Comparison of ENCODE assay signal across 1 cellular context in the genomic region with DNA sequence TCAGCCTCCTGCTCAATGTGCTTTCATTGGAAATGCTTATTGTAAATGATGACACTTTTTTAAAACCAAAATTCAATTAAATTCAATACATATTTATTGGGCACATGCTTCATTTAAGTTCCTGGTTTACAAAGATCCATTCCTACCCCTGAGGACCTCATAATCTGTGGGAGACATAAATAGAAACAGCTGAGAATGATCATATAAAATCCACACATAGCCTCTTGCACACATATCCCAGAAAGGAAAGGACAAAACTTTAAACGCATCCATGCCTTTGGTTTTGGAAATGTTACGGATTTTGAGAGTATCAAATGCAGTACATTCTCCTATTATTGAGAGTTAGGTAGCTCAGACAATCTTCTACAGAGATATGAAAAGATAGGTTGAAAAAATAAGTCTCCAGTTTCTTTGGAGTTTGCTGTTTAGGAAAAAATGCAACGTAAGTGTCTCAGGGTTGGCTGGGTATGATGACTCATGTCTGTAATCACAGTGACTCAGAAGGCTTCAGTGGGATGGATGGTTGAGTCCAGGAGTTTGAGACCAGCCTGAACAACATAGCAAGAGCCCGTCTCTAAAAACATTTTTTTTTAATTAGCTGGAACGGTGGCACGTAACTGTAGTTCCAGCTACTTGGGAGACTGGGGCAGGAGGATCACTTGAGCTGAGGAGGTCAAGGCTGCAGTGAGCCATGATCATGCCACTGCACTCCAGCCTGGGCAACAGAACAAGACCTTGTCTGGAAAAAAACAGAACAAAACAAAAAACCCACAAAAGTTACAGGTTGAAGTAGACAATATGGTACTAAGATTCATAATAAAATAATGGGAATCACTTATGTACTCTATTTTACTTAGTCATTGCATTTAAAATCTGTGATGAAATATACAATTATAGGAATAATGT.
A peak's percentile ranks its signal among the peaks of the same experiment; 100 is the strongest.
TF ChIP-seq lines count a peak whose summit lies in the region.

No MANE protein-coding gene starts in this region.

TF ChIP-seq in K562, 482 proteins besides CTCF, POLR2A, EP300 and RAD21 (continues in another document):
- TF ChIP-seq ZNF41 (CRISPR knock-in tag; conservative IDR thresholded peaks at IDR 0.05) (no peak), ZBTB7A (IDR thresholded peaks at IDR 0.05; ENCODE audit: borderline replicate concordance, control insufficient read depth, low read depth, low read length) (no peak), TCF3 (CRISPR knock-in tag; IDR thresholded peaks at IDR 0.05) (0 out of 2 replicates have a peak, but pooled peaks have one; percentile 18), NR2C2 (CRISPR knock-in tag; IDR thresholded peaks at IDR 0.05) (no peak), NR2C2 (tag; IDR thresholded peaks at IDR 0.05) (peak; percentile 30; the same call in 1 of the 2 replicates), JUND (IDR thresholded peaks at IDR 0.05; ENCODE audit: borderline replicate concordance, low read depth, low read length) (peak; percentile 99), JUND (tag; IDR thresholded peaks at IDR 0.05; ENCODE audit: borderline replicate concordance, low read depth, low read length) (peak; percentile 99), NBN (IDR thresholded peaks at IDR 0.05; ENCODE audit: low read depth) (peak; percentile 61), SMAD4 (CRISPR knock-in tag; conservative IDR thresholded peaks at IDR 0.05) (0 out of 2 replicates have a peak, but pooled peaks have one; percentile 66), LEF1 (IDR thresholded peaks at IDR 0.05) (peak; percentile 73), KHSRP (IDR thresholded peaks at IDR 0.05) (no peak), MAFG (tag; conservative IDR thresholded peaks at IDR 0.05) (peak; percentile 95), ZNF384 (IDR thresholded peaks at IDR 0.05; ENCODE audit: low read depth, low read length) (0 out of 2 replicates have a peak, but pooled peaks have one; percentile 23), IRF2 (CRISPR knock-in tag; IDR thresholded peaks at IDR 0.05) (no peak), ZNF507 (tag; conservative IDR thresholded peaks at IDR 0.05) (no peak), SMARCC2 (IDR thresholded peaks at IDR 0.05; ENCODE audit: low read depth) (peak; percentile 90), HCFC1 (IDR thresholded peaks at IDR 0.05; ENCODE audit: low read depth, low read length) (no peak), SMARCE1 (IDR thresholded peaks at IDR 0.05) (peak; percentile 96), RBM14 (IDR thresholded peaks at IDR 0.05; ENCODE audit: borderline replicate concordance, insufficient read depth, low read depth, low read length) (no peak), NRF1 (conservative IDR thresholded peaks at IDR 0.05 in 1 of 2, IDR thresholded peaks at IDR 0.05 in 1 of 2) (peak in 1 of 2 experiments; percentile 19; a peak in 1 of 4 replicates), ZNF263 (CRISPR knock-in tag; IDR thresholded peaks at IDR 0.05; ENCODE audit: borderline replicate concordance) (no peak), HDAC2 (IDR thresholded peaks at IDR 0.05) (peak; percentile 81), CEBPB (tag; IDR thresholded peaks at IDR 0.05) (no peak), ZNF316 (IDR thresholded peaks at IDR 0.05) (peak; percentile 99), POLR2B (IDR thresholded peaks at IDR 0.05; ENCODE audit: low read depth, partially characterized antibody) (peak; percentile 19), ZNF274 (IDR thresholded peaks at IDR 0.05; ENCODE audit: borderline replicate concordance, low read depth, low read length) (no peak), SMAD3 (CRISPR knock-in tag; conservative IDR thresholded peaks at IDR 0.05) (no peak), FOXK2 (conservative IDR thresholded peaks at IDR 0.05 in 1 of 2, IDR thresholded peaks at IDR 0.05 in 1 of 2; ENCODE audit: low read depth in 2 of 2) (peak in 1 of 2 experiments; percentile 41; a peak in 2 of 4 replicates), DPF2 (IDR thresholded peaks at IDR 0.05) (peak; percentile 96), KDM1A (IDR thresholded peaks at IDR 0.05) (peak; percentile 18 to 37; a peak in 2 of 4 replicates), ETV1 (tag; conservative IDR thresholded peaks at IDR 0.05; ENCODE audit: low read depth) (no peak), TEAD4 (IDR thresholded peaks at IDR 0.05; ENCODE audit: low read length) (peak; percentile 30; the same call in 1 of the 2 replicates), TEAD4 (CRISPR knock-in tag; IDR thresholded peaks at IDR 0.05; ENCODE audit: borderline replicate concordance) (no peak), JUNB (CRISPR knock-in tag; conservative IDR thresholded peaks at IDR 0.05) (peak; percentile 95), ATF7 (IDR thresholded peaks at IDR 0.05) (peak; percentile 86), NFE2 (IDR thresholded peaks at IDR 0.05; ENCODE audit: low read depth) (peak; percentile 91), NEUROD1 (IDR thresholded peaks at IDR 0.05; ENCODE audit: borderline replicate concordance, low read depth, low read length, partially characterized antibody) (peak; percentile 43), SMARCA4 (IDR thresholded peaks at IDR 0.05) (peak; percentile 96), EP400 (IDR thresholded peaks at IDR 0.05) (peak; percentile 48; the same call in 1 of the 2 replicates), MEF2A (IDR thresholded peaks at IDR 0.05; ENCODE audit: control insufficient read depth, low read depth, low read length) (0 out of 2 replicates have a peak, but pooled peaks have one; percentile 39), MXI1 (IDR thresholded peaks at IDR 0.05; ENCODE audit: low read depth, low read length) (no peak), SAP30 (IDR thresholded peaks at IDR 0.05; ENCODE audit: borderline replicate concordance, insufficient read depth, low read depth, low read length, poor library complexity, severe bottlenecking) (no peak), FOS (IDR thresholded peaks at IDR 0.05; ENCODE audit: extremely low read depth, insufficient read length) (peak; percentile 78), RAD51 (IDR thresholded peaks at IDR 0.05; ENCODE audit: borderline replicate concordance, low read depth) (no peak), TRIM24 (IDR thresholded peaks at IDR 0.05) (peak; percentile 28 to 44; a peak in 1 of 4 replicates), FOSL1 (tag; conservative IDR thresholded peaks at IDR 0.05) (peak; percentile 99), JUN (IDR thresholded peaks at IDR 0.05; ENCODE audit: borderline replicate concordance, low read depth, low read length) (peak; percentile 97), JUN (CRISPR knock-in tag; IDR thresholded peaks at IDR 0.05; ENCODE audit: borderline replicate concordance) (no peak), SIN3A (IDR thresholded peaks at IDR 0.05; ENCODE audit: borderline replicate concordance in 2 of 2, control insufficient read depth in 1 of 2, low read depth in 2 of 2, low read length in 2 of 2) (no peak)
- TF ChIP-seq, protein P1, sequence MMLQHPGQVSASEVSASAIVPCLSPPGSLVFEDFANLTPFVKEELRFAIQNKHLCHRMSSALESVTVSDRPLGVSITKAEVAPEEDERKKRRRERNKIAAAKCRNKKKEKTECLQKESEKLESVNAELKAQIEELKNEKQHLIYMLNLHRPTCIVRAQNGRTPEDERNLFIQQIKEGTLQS (IDR thresholded peaks at IDR 0.05), result peak; percentile 99
- TF ChIP-seq, protein P1 (CRISPR knock-in tag; conservative IDR thresholded peaks at IDR 0.05), result peak; percentile 19; the same call in 1 of the 2 replicates
- TF ChIP-seq, protein P2, sequence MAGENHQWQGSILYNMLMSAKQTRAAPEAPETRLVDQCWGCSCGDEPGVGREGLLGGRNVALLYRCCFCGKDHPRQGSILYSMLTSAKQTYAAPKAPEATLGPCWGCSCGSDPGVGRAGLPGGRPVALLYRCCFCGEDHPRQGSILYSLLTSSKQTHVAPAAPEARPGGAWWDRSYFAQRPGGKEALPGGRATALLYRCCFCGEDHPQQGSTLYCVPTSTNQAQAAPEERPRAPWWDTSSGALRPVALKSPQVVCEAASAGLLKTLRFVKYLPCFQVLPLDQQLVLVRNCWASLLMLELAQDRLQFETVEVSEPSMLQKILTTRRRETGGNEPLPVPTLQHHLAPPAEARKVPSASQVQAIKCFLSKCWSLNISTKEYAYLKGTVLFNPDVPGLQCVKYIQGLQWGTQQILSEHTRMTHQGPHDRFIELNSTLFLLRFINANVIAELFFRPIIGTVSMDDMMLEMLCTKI (IDR thresholded peaks at IDR 0.05; ENCODE audit: partially characterized antibody), result no peak
- TF ChIP-seq, protein P3, sequence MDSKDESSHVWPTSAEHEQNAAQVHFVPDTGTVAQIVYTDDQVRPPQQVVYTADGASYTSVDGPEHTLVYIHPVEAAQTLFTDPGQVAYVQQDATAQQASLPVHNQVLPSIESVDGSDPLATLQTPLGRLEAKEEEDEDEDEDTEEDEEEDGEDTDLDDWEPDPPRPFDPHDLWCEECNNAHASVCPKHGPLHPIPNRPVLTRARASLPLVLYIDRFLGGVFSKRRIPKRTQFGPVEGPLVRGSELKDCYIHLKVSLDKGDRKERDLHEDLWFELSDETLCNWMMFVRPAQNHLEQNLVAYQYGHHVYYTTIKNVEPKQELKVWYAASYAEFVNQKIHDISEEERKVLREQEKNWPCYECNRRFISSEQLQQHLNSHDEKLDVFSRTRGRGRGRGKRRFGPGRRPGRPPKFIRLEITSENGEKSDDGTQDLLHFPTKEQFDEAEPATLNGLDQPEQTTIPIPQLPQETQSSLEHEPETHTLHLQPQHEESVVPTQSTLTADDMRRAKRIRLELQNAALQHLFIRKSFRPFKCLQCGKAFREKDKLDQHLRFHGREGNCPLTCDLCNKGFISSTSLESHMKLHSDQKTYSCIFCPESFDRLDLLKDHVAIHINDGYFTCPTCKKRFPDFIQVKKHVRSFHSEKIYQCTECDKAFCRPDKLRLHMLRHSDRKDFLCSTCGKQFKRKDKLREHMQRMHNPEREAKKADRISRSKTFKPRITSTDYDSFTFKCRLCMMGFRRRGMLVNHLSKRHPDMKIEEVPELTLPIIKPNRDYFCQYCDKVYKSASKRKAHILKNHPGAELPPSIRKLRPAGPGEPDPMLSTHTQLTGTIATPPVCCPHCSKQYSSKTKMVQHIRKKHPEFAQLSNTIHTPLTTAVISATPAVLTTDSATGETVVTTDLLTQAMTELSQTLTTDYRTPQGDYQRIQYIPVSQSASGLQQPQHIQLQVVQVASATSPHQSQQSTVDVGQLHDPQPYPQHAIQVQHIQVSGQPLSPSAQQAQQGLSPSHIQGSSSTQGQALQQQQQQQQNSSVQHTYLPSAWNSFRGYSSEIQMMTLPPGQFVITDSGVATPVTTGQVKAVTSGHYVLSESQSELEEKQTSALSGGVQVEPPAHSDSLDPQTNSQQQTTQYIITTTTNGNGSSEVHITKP (IDR thresholded peaks at IDR 0.05; ENCODE audit: partially characterized antibody), result peak; percentile 74
- TF ChIP-seq, protein P4, sequence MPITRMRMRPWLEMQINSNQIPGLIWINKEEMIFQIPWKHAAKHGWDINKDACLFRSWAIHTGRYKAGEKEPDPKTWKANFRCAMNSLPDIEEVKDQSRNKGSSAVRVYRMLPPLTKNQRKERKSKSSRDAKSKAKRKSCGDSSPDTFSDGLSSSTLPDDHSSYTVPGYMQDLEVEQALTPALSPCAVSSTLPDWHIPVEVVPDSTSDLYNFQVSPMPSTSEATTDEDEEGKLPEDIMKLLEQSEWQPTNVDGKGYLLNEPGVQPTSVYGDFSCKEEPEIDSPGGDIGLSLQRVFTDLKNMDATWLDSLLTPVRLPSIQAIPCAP (CRISPR knock-in tag; IDR thresholded peaks at IDR 0.05; ENCODE audit: borderline replicate concordance), result no peak
- TF ChIP-seq, protein P5, sequence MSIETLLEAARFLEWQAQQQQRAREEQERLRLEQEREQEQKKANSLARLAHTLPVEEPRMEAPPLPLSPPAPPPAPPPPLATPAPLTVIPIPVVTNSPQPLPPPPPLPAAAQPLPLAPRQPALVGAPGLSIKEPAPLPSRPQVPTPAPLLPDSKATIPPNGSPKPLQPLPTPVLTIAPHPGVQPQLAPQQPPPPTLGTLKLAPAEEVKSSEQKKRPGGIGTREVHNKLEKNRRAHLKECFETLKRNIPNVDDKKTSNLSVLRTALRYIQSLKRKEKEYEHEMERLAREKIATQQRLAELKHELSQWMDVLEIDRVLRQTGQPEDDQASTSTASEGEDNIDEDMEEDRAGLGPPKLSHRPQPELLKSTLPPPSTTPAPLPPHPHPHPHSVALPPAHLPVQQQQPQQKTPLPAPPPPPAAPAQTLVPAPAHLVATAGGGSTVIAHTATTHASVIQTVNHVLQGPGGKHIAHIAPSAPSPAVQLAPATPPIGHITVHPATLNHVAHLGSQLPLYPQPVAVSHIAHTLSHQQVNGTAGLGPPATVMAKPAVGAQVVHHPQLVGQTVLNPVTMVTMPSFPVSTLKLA (conservative IDR thresholded peaks at IDR 0.05), result 0 out of 4 replicates have a peak, but pooled peaks of 1 of the 2 experiments have one; percentile 18
- TF ChIP-seq, protein P6, sequence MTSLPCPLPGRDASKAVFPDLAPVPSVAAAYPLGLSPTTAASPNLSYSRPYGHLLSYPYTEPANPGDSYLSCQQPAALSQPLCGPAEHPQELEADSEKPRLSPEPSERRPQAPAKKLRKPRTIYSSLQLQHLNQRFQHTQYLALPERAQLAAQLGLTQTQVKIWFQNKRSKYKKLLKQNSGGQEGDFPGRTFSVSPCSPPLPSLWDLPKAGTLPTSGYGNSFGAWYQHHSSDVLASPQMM (CRISPR knock-in tag; IDR thresholded peaks at IDR 0.05), result no peak
- TF ChIP-seq, protein P7, sequence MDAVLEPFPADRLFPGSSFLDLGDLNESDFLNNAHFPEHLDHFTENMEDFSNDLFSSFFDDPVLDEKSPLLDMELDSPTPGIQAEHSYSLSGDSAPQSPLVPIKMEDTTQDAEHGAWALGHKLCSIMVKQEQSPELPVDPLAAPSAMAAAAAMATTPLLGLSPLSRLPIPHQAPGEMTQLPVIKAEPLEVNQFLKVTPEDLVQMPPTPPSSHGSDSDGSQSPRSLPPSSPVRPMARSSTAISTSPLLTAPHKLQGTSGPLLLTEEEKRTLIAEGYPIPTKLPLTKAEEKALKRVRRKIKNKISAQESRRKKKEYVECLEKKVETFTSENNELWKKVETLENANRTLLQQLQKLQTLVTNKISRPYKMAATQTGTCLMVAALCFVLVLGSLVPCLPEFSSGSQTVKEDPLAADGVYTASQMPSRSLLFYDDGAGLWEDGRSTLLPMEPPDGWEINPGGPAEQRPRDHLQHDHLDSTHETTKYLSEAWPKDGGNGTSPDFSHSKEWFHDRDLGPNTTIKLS (IDR thresholded peaks at IDR 0.05; ENCODE audit: borderline replicate concordance, low read depth), result 0 out of 2 replicates have a peak, but pooled peaks have one; percentile 27
- TF ChIP-seq, protein P8, sequence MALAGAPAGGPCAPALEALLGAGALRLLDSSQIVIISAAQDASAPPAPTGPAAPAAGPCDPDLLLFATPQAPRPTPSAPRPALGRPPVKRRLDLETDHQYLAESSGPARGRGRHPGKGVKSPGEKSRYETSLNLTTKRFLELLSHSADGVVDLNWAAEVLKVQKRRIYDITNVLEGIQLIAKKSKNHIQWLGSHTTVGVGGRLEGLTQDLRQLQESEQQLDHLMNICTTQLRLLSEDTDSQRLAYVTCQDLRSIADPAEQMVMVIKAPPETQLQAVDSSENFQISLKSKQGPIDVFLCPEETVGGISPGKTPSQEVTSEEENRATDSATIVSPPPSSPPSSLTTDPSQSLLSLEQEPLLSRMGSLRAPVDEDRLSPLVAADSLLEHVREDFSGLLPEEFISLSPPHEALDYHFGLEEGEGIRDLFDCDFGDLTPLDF (CRISPR knock-in tag; IDR thresholded peaks at IDR 0.05), result no peak
